ENCODE assay signal across 17 cellular contexts in the genomic region with DNA sequence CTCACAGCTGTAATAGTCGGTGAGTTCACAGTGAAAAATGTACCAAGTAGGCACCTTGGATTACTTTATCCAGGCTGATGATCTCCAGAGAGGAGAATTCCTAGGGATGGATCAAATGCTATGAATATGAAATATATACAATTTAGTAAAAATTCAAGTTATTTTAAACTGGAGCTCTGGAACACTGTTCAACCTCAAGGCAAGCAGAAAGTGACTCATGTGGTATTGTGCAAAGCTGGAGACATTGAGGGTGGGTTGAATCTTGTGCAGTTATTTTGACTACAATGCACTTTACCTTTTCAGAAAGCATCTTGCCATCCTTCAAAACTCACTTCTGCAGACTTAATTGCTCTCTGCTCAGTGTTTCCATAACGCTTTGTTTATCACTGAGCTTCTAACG.
"Had no signal": no experiment of that assay in that cellular context is flagged by ENCODE, and none has a peak within 500 bp of the region (broad histone marks: within the 10 kb centered on the region; RNA-seq: fewer than 3 reads in every experiment).

No MANE protein-coding gene starts in this region.

- ATAC-seq: activated CD8-positive, alpha-beta T cell treated with anti-CD3 and anti-CD28 coated beads, Interleukin-2, amount 10 ng/mL, durations not matched to agents 7 days and 5 days; activated T-cell treated with anti-CD3 and anti-CD28 coated beads, Interleukin-2, amount 50 U/mL, for 4 hours; effector memory CD8-positive, alpha-beta T cell; left cardiac atrium; naive thymus-derived CD8-positive, alpha-beta T cell; stimulated activated effector memory CD8-positive, alpha-beta T cell treated with anti-CD3 and anti-CD28 coated beads, Interleukin-12 subunit alpha, Interleukin-12 subunit beta, amount 100 ng/mL, for 72 hours; upper lobe of right lung had no signal

- DNase-seq: activated CD4-positive, alpha-beta T cell treated with anti-CD3 and anti-CD28 coated beads, Interleukin-2, amount 10 ng/mL, durations not matched to agents 24 days and 14 days; activated CD8-positive, alpha-beta T cell treated with anti-CD3 and anti-CD28 coated beads, Interleukin-2, amount 10 ng/mL, durations not matched to agents 7 days and 5 days; activated naive CD4-positive, alpha-beta T cell treated with anti-CD3 and anti-CD28 coated beads for 36 hours; activated naive CD8-positive, alpha-beta T cell treated with anti-CD3 and anti-CD28 coated beads, Interleukin-2, amount 50 U/mL, for 24 hours; activated T-cell treated with anti-CD3 and anti-CD28 coated beads, Interleukin-2, amount 50 U/mL, for 4 hours; effector memory CD8-positive, alpha-beta T cell; left cardiac atrium; naive thymus-derived CD8-positive, alpha-beta T cell; stimulated activated CD4-positive, alpha-beta T cell treated with anti-CD3 and anti-CD28 coated beads, Interleukin-4, amount 100 ng/mL, for 24 hours; T1000; upper lobe of right lung had no signal

- H3K4me2 ChIP-seq: hepatocyte had no signal

- H3K4me1 Mint-ChIP-seq: activated CD4-positive, alpha-beta T cell treated with anti-CD3 and anti-CD28 coated beads, Interleukin-2, amount 10 ng/mL, durations not matched to agents 24 days and 14 days; activated naive CD8-positive, alpha-beta T cell treated with anti-CD3 and anti-CD28 coated beads, Interleukin-2, amount 50 U/mL, for 24 hours; naive thymus-derived CD8-positive, alpha-beta T cell; stimulated activated effector memory CD8-positive, alpha-beta T cell treated with anti-CD3 and anti-CD28 coated beads, Interleukin-12 subunit alpha, Interleukin-12 subunit beta, amount 100 ng/mL, for 72 hours had no signal

- H3K9me3 Mint-ChIP-seq: activated CD4-positive, alpha-beta T cell treated with anti-CD3 and anti-CD28 coated beads, Interleukin-2, amount 10 ng/mL, durations not matched to agents 24 days and 14 days; activated naive CD4-positive, alpha-beta T cell treated with anti-CD3 and anti-CD28 coated beads for 36 hours; activated naive CD8-positive, alpha-beta T cell treated with anti-CD3 and anti-CD28 coated beads, Interleukin-2, amount 50 U/mL, for 24 hours; activated T-cell treated with anti-CD3 and anti-CD28 coated beads, Interleukin-2, amount 50 U/mL, for 4 hours; effector memory CD8-positive, alpha-beta T cell; naive thymus-derived CD8-positive, alpha-beta T cell; stimulated activated effector memory CD8-positive, alpha-beta T cell treated with anti-CD3 and anti-CD28 coated beads, Interleukin-12 subunit alpha, Interleukin-12 subunit beta, amount 100 ng/mL, for 72 hours had no signal

- H3K27ac ChIP-seq: ascending aorta, epithelial cell of prostate, hepatocyte, thoracic aorta, upper lobe of right lung had no signal

- H3K79me2 ChIP-seq: hepatocyte had no signal

- H3K27me3 Mint-ChIP-seq: naive thymus-derived CD8-positive, alpha-beta T cell had no signal

- H3K36me3 ChIP-seq: ascending aorta, right lobe of liver, thoracic aorta, upper lobe of right lung had no signal

- H3K27ac Mint-ChIP-seq: activated CD4-positive, alpha-beta T cell treated with anti-CD3 and anti-CD28 coated beads, Interleukin-2, amount 10 ng/mL, durations not matched to agents 24 days and 14 days; activated CD8-positive, alpha-beta T cell treated with anti-CD3 and anti-CD28 coated beads, Interleukin-2, amount 10 ng/mL, durations not matched to agents 7 days and 5 days; activated naive CD4-positive, alpha-beta T cell treated with anti-CD3 and anti-CD28 coated beads for 36 hours; activated naive CD8-positive, alpha-beta T cell treated with anti-CD3 and anti-CD28 coated beads, Interleukin-2, amount 50 U/mL, for 24 hours; effector memory CD8-positive, alpha-beta T cell; naive thymus-derived CD8-positive, alpha-beta T cell; stimulated activated effector memory CD8-positive, alpha-beta T cell treated with anti-CD3 and anti-CD28 coated beads, Interleukin-12 subunit alpha, Interleukin-12 subunit beta, amount 100 ng/mL, for 72 hours had no signal

- H3K4me3 Mint-ChIP-seq: activated CD4-positive, alpha-beta T cell treated with anti-CD3 and anti-CD28 coated beads, Interleukin-2, amount 10 ng/mL, durations not matched to agents 24 days and 14 days; activated CD8-positive, alpha-beta T cell treated with anti-CD3 and anti-CD28 coated beads, Interleukin-2, amount 10 ng/mL, durations not matched to agents 7 days and 5 days; activated naive CD4-positive, alpha-beta T cell treated with anti-CD3 and anti-CD28 coated beads for 36 hours; activated naive CD8-positive, alpha-beta T cell treated with anti-CD3 and anti-CD28 coated beads, Interleukin-2, amount 50 U/mL, for 24 hours; activated T-cell treated with anti-CD3 and anti-CD28 coated beads, Interleukin-2, amount 50 U/mL, for 4 hours; effector memory CD8-positive, alpha-beta T cell; naive thymus-derived CD8-positive, alpha-beta T cell; stimulated activated effector memory CD8-positive, alpha-beta T cell treated with anti-CD3 and anti-CD28 coated beads, Interleukin-12 subunit alpha, Interleukin-12 subunit beta, amount 100 ng/mL, for 72 hours had no signal

- H3K9me3 ChIP-seq: ascending aorta, right lobe of liver, thoracic aorta, upper lobe of right lung had no signal

- H3K4me1 ChIP-seq: ascending aorta, upper lobe of right lung had no signal

- H3K4me3 ChIP-seq: ascending aorta, hepatocyte, right lobe of liver, thoracic aorta, upper lobe of right lung had no signal

- H2AFZ ChIP-seq: hepatocyte had no signal

- H3K27me3 ChIP-seq: ascending aorta, hepatocyte, right lobe of liver, upper lobe of right lung had no signal
